ENCODE assay signal across 8 cellular contexts in the genomic region with DNA sequence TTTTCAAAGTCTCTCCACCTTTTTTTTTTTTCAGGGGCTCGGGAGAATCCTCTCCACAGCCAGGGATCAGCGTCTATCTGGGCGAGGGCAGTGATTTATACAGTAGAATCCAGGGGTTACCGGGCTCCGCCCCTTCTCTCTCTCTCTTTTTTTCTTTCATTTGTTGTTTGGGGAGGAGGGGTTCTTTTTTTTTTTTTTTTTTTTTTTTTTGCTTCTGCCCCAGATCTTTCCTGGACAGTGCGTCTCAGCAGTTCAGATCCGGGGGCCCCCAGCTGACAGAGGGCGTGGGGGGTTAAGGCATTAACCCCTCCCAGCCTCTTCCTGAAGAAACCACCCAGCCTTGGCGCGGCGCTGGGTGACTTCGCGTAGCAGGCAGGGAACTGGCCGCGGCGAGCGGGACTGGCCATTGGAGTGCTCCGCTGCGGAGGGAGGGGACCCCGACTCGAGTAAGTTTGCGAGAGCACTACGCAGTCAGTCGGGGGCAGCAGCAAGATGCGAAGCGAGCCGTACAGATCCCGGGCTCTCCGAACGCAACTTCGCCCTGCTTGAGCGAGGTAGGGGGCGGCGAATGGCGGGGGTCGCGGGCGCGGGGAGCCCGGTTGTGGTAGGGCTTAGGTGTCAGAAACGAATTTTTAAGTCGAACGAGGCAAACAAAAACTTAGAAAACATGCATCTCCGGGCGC. TPM values are rescaled to one million over a fixed set of nuclear protein-coding genes. Genes with fewer than 3 reads are reported as not detected.
DNase-seq lines count a peak whose midpoint lies in the region; ATAC-seq and TF ChIP-seq lines count a peak whose summit lies in the region.

S1PR1 (plus strand) TSS at position 474 of the 683 bp plus-strand sequence. CDS start 1,966 bp downstream, outside the sequence.

- H3K4me1 ChIP-seq in PC-9 (replicated peaks; ENCODE audit: insufficient read depth) (peaks cover 20% of the 10 kb centered on the region), gastroesophageal sphincter (peaks cover 0 to 24% (median 4%) of the 10 kb centered on the region in 3 donors), thoracic aorta (ENCODE audit: control insufficient read depth in 1 of 2, low read depth in 2 of 2) (peaks cover 6 to 9% of the 10 kb centered on the region in 2 donors)

- peak within 1 kb of the TSS; percentile 95 for H2AFZ ChIP-seq in PC-9

- no peaks in the 10 kb centered on the region for H3K9me3 ChIP-seq in PC-9 (ENCODE audit: insufficient read depth, low read depth)
- H3K9me3 ChIP-seq in gastroesophageal sphincter: no peaks in the 10 kb centered on the region
- no peaks in the 10 kb centered on the region for H3K9me3 ChIP-seq in thoracic aorta

- H3K4me3 ChIP-seq in PC-9 (peak within 1 kb of the TSS; percentile 77), gastroesophageal sphincter (peak within 1 kb of the TSS; percentile 52 to 70), thoracic aorta (peak within 1 kb of the TSS; percentile 91)

- TF ChIP-seq EP300 in gastroesophageal sphincter (IDR thresholded peaks at IDR 0.05): no peak

- 0% methylated on average over 14 to 19 of the region's 45 CpGs for WGBS in gastroesophageal sphincter (ENCODE audit: low coverage in 1 of 2), 2 donors

- no peaks in the 10 kb centered on the region for H3K36me3 ChIP-seq in PC-9 (ENCODE audit: low read depth)
- peaks cover 0 to 20% of the 10 kb centered on the region in 2 donors for H3K36me3 ChIP-seq in gastroesophageal sphincter
- no peaks in the 10 kb centered on the region for H3K36me3 ChIP-seq in thoracic aorta

- no peaks in the 10 kb centered on the region for H4K20me1 ChIP-seq in PC-9 (ENCODE audit: insufficient read depth)

- POLR2A ChIA-PET in PC-9 (lab: Charles Lee; ENCODE audit: unreplicated experiment): no interaction called here

- no peaks in the 10 kb centered on the region for H3K79me2 ChIP-seq in PC-9 (ENCODE audit: low read depth)

- ATAC-seq in HG02938 (IDR thresholded peaks at IDR 0.05; ENCODE audit: unreplicated experiment): peak; percentile 14
- ATAC-seq in gastroesophageal sphincter: peak; percentile 40
- ATAC-seq in thoracic aorta (ENCODE audit: insufficient number of reproducible peaks, low FRiP score, low read depth): no peak

- DNase-seq in PC-9 (no peak), nucleus accumbens (lab: John Stamatoyannopoulos, UW) (peak in 38 of 56 donors; percentile 6 to 71 (median 28)), thoracic aorta (ENCODE audit: low spot score) (no peak), NOMO-1 treated with dmso at 0.1 percent for 144 hours (lab: John Stamatoyannopoulos, UW; ENCODE audit: unreplicated experiment) (no peak)
- DNase-seq in activated naive CD4-positive, alpha-beta T cell (lab: John Stamatoyannopoulos, UW): peak; percentile 15 to 72 (median 45)

- peak within 1 kb of the TSS; percentile 100 for H3K4me2 ChIP-seq in PC-9

- no peaks in the 10 kb centered on the region for H3K9me2 ChIP-seq in PC-9 (ENCODE audit: insufficient read depth)

- H3K27ac ChIP-seq in PC-9: no peak within 1 kb of the TSS
- H3K27ac ChIP-seq in gastroesophageal sphincter: peak within 1 kb of the TSS; percentile 37 to 84 (median 82)
- H3K27ac ChIP-seq in thoracic aorta: peak within 1 kb of the TSS; percentile 61 to 63

- H3F3A ChIP-seq in PC-9 (ENCODE audit: insufficient read depth, low read depth): peaks cover 12% of the 10 kb centered on the region; the same call in 1 of the 2 replicates

- peaks cover 4% of the 10 kb centered on the region; the same call in 1 of the 2 replicates for H3K27me3 ChIP-seq in PC-9 (ENCODE audit: insufficient read depth, low read depth)
- no peaks in the 10 kb centered on the region for H3K27me3 ChIP-seq in gastroesophageal sphincter
- H3K27me3 ChIP-seq in thoracic aorta (replicated peaks; ENCODE audit: insufficient read depth): no peaks in the 10 kb centered on the region

- intact Hi-C loops in PC-9 (cut with micrococcal nuclease; ENCODE audit: unreplicated experiment): loop anchor here (2.0 to 10.0 kb wide), 4 partner anchors 20 to 234 kb away; no protein-coding TSS in a partner anchor

- CTCF ChIA-PET in PC-9 (lab: Charles Lee): interaction anchor here (0.7 to 1.4 kb wide), 2 partner anchors 9 to 52 kb away, joined by 3 read pairs; no protein-coding TSS in a partner anchor

- peak; percentile 44 for TF ChIP-seq POLR2A in GM18526 (IDR thresholded peaks at IDR 0.05; ENCODE audit: extremely low read depth, insufficient read length)
- peak; percentile 17 to 26 for TF ChIP-seq POLR2A in gastroesophageal sphincter (IDR thresholded peaks at IDR 0.05)

- TF ChIP-seq CTCF in PC-9 (conservative IDR thresholded peaks at IDR 0.05) (no peak), gastroesophageal sphincter (IDR thresholded peaks at IDR 0.05) (no peak), thoracic aorta (IDR thresholded peaks at IDR 0.05) (no peak)

- BruUV-seq in PC-9 (replicated peaks; lab: Mats Ljungman, UMichigan): no TSS peak

RNA-seq across cellular contexts. Expression of gene S1PR1, which starts in this region (rescaled TPM):
- total RNA-seq in PC-9 (2021): 0.15 and 0.68 TPM in 2 replicates
- 10 to 100 TPM; 13.9 to 73.6 (median 47.8) TPM for total RNA-seq in gastroesophageal sphincter
- 100 to 1,000 TPM in 1 of 2 donors, 10 to 100 TPM in 1; 42.5 to 108 TPM for total RNA-seq in thoracic aorta

Comparison
In these comparisons a context has a peak if more than half of its experiments do, and no peak if none do; other contexts are left out.
1. DNase-seq: peak in activated naive CD4-positive, alpha-beta T cell (4 of 4) and nucleus accumbens (38 of 56); none in PC-9 (0 of 2), thoracic aorta (single experiment) and NOMO-1 treated with dmso at 0.1 percent for 144 hours (single experiment).
2. Peak in every context shown above with its lines, with median percentiles within 50 percentile points of each other: H3K4me3 ChIP-seq.